Comparison of ENCODE assay signal across 9 cellular contexts in genomic region chr13:30864352-30865130, GRCh38. TPM values are rescaled to one million over a fixed set of nuclear protein-coding genes. Genes with fewer than 3 reads are reported as not detected.
DNase-seq lines count a peak whose midpoint lies in the region; FAIRE-seq and TF ChIP-seq lines count a peak whose summit lies in the region.
"Had no signal": no experiment of that assay in that cellular context is flagged by ENCODE, and none has a peak within 500 bp of the region (broad histone marks: within the 10 kb centered on the region; RNA-seq: fewer than 3 reads in every experiment).

No MANE protein-coding gene starts in this region.

- FAIRE-seq in GM12891 (lab: Jason Lieb, UNC), result no peak

- H3K4me3 Mint-ChIP-seq in glutamatergic neuron (ENCODE audit: unreplicated experiment), result peak overlapping the region; percentile 64
- H3K4me3 Mint-ChIP-seq: activated naive CD8-positive, alpha-beta T cell treated with anti-CD3 and anti-CD28 coated beads, Interleukin-2, amount 10 ng/mL, durations not matched to agents 7 days and 5 days had no signal

- peaks cover 5 to 11% (median 8%) of the 10 kb centered on the region in 6 donors for H3K4me1 ChIP-seq in spleen

- peak overlapping the region; percentile 99 for H3K27ac Mint-ChIP-seq in glutamatergic neuron (ENCODE audit: unreplicated experiment)
- H3K27ac Mint-ChIP-seq: activated naive CD8-positive, alpha-beta T cell treated with anti-CD3 and anti-CD28 coated beads, Interleukin-2, amount 10 ng/mL, durations not matched to agents 7 days and 5 days had no signal

- WGBS in spleen, 5 donors, result 79 to 88% (median 82%) methylated on average over 6 of the region's 6 CpGs

- intact Hi-C loops in spleen (cut with DNase I; ENCODE audit: low total_unique reads), result loop anchor here (10.0 kb wide), 1 partner anchor 730 kb away; no protein-coding TSS in a partner anchor

- peaks cover 5% of the 10 kb centered on the region for H3K36me3 Mint-ChIP-seq in glutamatergic neuron (ENCODE audit: unreplicated experiment)
- H3K36me3 Mint-ChIP-seq: activated naive CD8-positive, alpha-beta T cell treated with anti-CD3 and anti-CD28 coated beads, Interleukin-2, amount 10 ng/mL, durations not matched to agents 7 days and 5 days had no signal

- TF ChIP-seq POLR2A in spleen (IDR thresholded peaks at IDR 0.05) (no peak), GM12891 (IDR thresholded peaks at IDR 0.05; ENCODE audit: low read depth, low read length) (no peak)

- no peaks in the 10 kb centered on the region for H3K9me3 ChIP-seq in spleen

- peaks cover 49% of the 10 kb centered on the region for H3K4me1 Mint-ChIP-seq in glutamatergic neuron (ENCODE audit: low read depth, unreplicated experiment)
- H3K4me1 Mint-ChIP-seq: activated naive CD8-positive, alpha-beta T cell treated with anti-CD3 and anti-CD28 coated beads, Interleukin-2, amount 10 ng/mL, durations not matched to agents 7 days and 5 days had no signal

- peak overlapping the region in 1 of 8 donors; percentile 42 for H3K27ac ChIP-seq in spleen

- peaks cover 13% of the 10 kb centered on the region for H3K9me3 Mint-ChIP-seq in glutamatergic neuron (ENCODE audit: unreplicated experiment)
- H3K9me3 Mint-ChIP-seq: activated naive CD8-positive, alpha-beta T cell treated with anti-CD3 and anti-CD28 coated beads, Interleukin-2, amount 10 ng/mL, durations not matched to agents 7 days and 5 days had no signal

- H3K4me3 ChIP-seq in WI38 (ENCODE audit: low read depth, low read length) (peak overlapping the region; percentile 46), spleen (no peak overlapping the region)

- no peaks in the 10 kb centered on the region for H3K27me3 ChIP-seq in spleen (replicated peaks in 1 of 7)

- no peaks in the 10 kb centered on the region for H3K36me3 ChIP-seq in spleen

- in situ Hi-C loops in G401 (cut with HindIII; ENCODE audit: low sequenced_read_pairs), result no loop called here

- TF ChIP-seq CTCF in WI38 (IDR thresholded peaks at IDR 0.05; ENCODE audit: low read depth, low read length) (no peak), glutamatergic neuron (IDR thresholded peaks at IDR 0.05; ENCODE audit: partially characterized antibody, unreplicated experiment) (no peak), spleen (IDR thresholded peaks at IDR 0.05 in 8 of 11, conservative IDR thresholded peaks at IDR 0.05 in 3 of 11) (no peak)

- peaks cover 6% of the 10 kb centered on the region for H3K27me3 Mint-ChIP-seq in glutamatergic neuron (ENCODE audit: unreplicated experiment)

- peak; percentile 16 for DNase-seq in G401 (ENCODE audit: low spot score)
- no peak for DNase-seq in glutamatergic neuron
- DNase-seq in pulmonary artery endothelial cell (ENCODE audit: low read depth, low spot score), result peak; percentile 37
- DNase-seq in NCI-H446 (lab: John Stamatoyannopoulos, UW), result no peak
- no peak for DNase-seq in 8988T
- no peak for DNase-seq in spleen
- no peak for DNase-seq in GM12891 (ENCODE audit: insufficient read length, low spot score)

TF ChIP-seq in GM12891, 5 proteins besides CTCF, POLR2A, EP300 and RAD21:
- TF ChIP-seq SPI1 (IDR thresholded peaks at IDR 0.05; ENCODE audit: low read depth, low read length), result no peak
- no peak for TF ChIP-seq TAF1 (IDR thresholded peaks at IDR 0.05; ENCODE audit: low read depth, low read length)
- TF ChIP-seq POLR2AphosphoS5 (IDR thresholded peaks at IDR 0.05; ENCODE audit: low read depth, low read length), result no peak
- no peak for TF ChIP-seq POU2F2 (IDR thresholded peaks at IDR 0.05; ENCODE audit: low read depth, low read length)

RNA-seq across cellular contexts. Expression of gene MEDAG, which starts 41.5 kb away (rescaled TPM):
- not detected in 2 replicates for total RNA-seq in G401 (2014; rRNA removed; shearing (Covaris generic))
- 0.51 TPM for total RNA-seq in glutamatergic neuron (ENCODE audit: unreplicated experiment)
- 11.6 and 21.6 TPM in 2 replicates for total RNA-seq in pulmonary artery endothelial cell
- total RNA-seq in spleen, result 1 to 10 TPM in 1 of 7 donors, under 1 TPM in 3, not detected in 3; 0.16 to 1.1 (median 0.21) TPM
- 1 to 10 TPM in 1 of 3 donors, under 1 TPM in 2; 0.46 to 2.7 (median 0.83) TPM for polyA plus RNA-seq in spleen
- not detected for polyA plus RNA-seq in GM12891 (2012; ENCODE audit: low read depth, missing spikeins)
- total RNA-seq: activated naive CD8-positive, alpha-beta T cell treated with anti-CD3 and anti-CD28 coated beads, Interleukin-2, amount 10 ng/mL, durations not matched to agents 7 days and 5 days had no signal

Comparison
In these comparisons a context has a peak if more than half of its experiments do, and no peak if none do; other contexts are left out.
1. DNase-seq: peak in G401 (single experiment) and pulmonary artery endothelial cell (single experiment); none in glutamatergic neuron (single experiment), NCI-H446 (0 of 2), 8988T (single experiment), spleen (single experiment) and GM12891 (single experiment).